15 cellular contexts compared by ENCODE assay signal in genomic region chr2:181844551-181845290, GRCh38.
"Had no signal": no experiment of that assay in that cellular context is flagged by ENCODE, and none has a peak within 500 bp of the region (broad histone marks: within the 10 kb centered on the region; RNA-seq: fewer than 3 reads in every experiment).

No MANE protein-coding gene starts in this region.

- H3K27me3 Mint-ChIP-seq: dendritic cell treated with granulocyte-macrophage colony-stimulating factor and Interleukin-4, amounts not matched to agents 40 ng/mL and 50 ng/mL, for 4 days had no signal

- H3K4me3 Mint-ChIP-seq: activated CD4-positive, alpha-beta T cell treated with anti-CD3 and anti-CD28 coated beads, Interleukin-2, amount 10 ng/mL, durations not matched to agents 24 days and 14 days; activated naive CD8-positive, alpha-beta T cell; dendritic cell treated with granulocyte-macrophage colony-stimulating factor and Interleukin-4, amounts not matched to agents 40 ng/mL and 50 ng/mL, for 4 days; T-helper 2 cell treated with Interferon-gamma antibody and Interleukin-4, amounts not matched to agents 5 μg/mL and 100 μg/mL, for 36 hours had no signal

- H3K36me3 Mint-ChIP-seq: activated naive CD8-positive, alpha-beta T cell; brain had no signal

- H3K9me3 Mint-ChIP-seq: activated CD4-positive, alpha-beta T cell treated with anti-CD3 and anti-CD28 coated beads, Interleukin-2, amount 10 ng/mL, durations not matched to agents 24 days and 14 days; brain; dendritic cell treated with granulocyte-macrophage colony-stimulating factor and Interleukin-4, amounts not matched to agents 40 ng/mL and 50 ng/mL, for 4 days; T-helper 2 cell treated with Interferon-gamma antibody and Interleukin-4, amounts not matched to agents 5 μg/mL and 100 μg/mL, for 36 hours had no signal

- DNase-seq: activated CD4-positive, alpha-beta T cell treated with anti-CD3 and anti-CD28 coated beads, Interleukin-2, amount 10 ng/mL, durations not matched to agents 24 days and 14 days; activated CD4-positive, CD25-positive, alpha-beta regulatory T cell; activated CD8-positive, alpha-beta memory T cell treated with anti-CD3 and anti-CD28 coated beads for 24 hours; activated gamma-delta T cell treated with Interleukin-2 at 50 U/mL for 16 hours; amniotic stem cell; erythroblast; kidney; stimulated activated naive CD8-positive, alpha-beta T cell treated with anti-CD3 and anti-CD28 coated beads, Interleukin-15, Interleukin-2, amounts not matched to agents 100 U/mL and 50 U/mL, for 24 hours; testis; upper lobe of left lung had no signal

- ATAC-seq: sciatic nerve; stimulated activated naive CD8-positive, alpha-beta T cell treated with anti-CD3 and anti-CD28 coated beads, Interleukin-15, Interleukin-2, amounts not matched to agents 100 U/mL and 50 U/mL, for 24 hours had no signal

- H3K27ac Mint-ChIP-seq: activated CD4-positive, alpha-beta T cell treated with anti-CD3 and anti-CD28 coated beads, Interleukin-2, amount 10 ng/mL, durations not matched to agents 24 days and 14 days; activated naive CD8-positive, alpha-beta T cell; brain; dendritic cell treated with granulocyte-macrophage colony-stimulating factor and Interleukin-4, amounts not matched to agents 40 ng/mL and 50 ng/mL, for 4 days; T-helper 2 cell treated with Interferon-gamma antibody and Interleukin-4, amounts not matched to agents 5 μg/mL and 100 μg/mL, for 36 hours had no signal
